ENCODE assay signal across 8 cellular contexts in the genomic region with DNA sequence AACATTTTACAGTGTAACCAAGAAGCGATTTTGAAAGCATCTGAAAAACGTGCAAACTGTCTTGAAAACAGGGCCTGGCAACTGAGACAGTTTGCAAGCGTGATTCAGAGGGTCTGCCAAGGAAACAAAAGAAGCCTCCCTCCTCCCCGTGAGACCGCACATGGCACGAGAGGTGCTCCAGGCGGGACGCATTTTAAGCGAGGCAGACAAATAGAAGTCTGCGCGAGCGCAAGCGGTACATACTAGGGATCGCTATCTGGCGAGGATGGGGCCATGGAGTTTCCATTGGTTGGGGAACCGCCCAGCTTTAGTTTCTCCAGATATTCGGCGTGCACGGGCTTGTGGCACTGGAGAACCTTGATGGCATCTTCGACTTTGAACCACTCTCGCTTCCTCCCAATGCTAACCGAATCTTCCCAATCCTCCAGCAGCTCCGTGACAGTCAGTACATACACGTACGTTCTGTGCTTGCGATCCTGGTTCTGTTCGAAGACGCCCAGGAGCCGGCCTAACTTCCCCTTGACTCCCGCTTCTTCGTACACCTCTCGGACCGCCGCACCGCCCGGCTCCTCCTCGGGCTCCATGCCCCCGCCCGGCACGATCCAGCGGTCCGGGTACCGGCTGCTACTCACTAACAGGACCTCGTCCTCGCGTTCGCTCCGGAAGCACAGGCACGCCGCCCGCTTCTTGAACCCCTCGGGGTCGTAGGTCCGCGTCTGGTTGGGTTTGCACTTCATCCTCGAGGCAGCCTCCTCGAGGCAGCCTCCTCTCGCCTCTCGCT. TPM values are rescaled to one million over a fixed set of nuclear protein-coding genes. Genes with fewer than 3 reads are reported as not detected.
DNase-seq lines count a peak whose midpoint lies in the region; ATAC-seq and TF ChIP-seq lines count a peak whose summit lies in the region.
"Not testable (repeated sequence)": the region's sequence is repeated elsewhere in the genome, so short reads cannot be mapped to it uniquely, and the experiment has no call there.

No MANE protein-coding gene starts in this region.

- H3K27me3 Mint-ChIP-seq in activated naive CD8-positive, alpha-beta T cell: not testable (repeated sequence)

- H3K36me3 Mint-ChIP-seq in activated naive CD8-positive, alpha-beta T cell: not testable (repeated sequence)

- TF ChIP-seq POLR2A in uterus (IDR thresholded peaks at IDR 0.05): not testable (repeated sequence)

- not testable (repeated sequence) for TF ChIP-seq CTCF in epithelial cell of proximal tubule (conservative IDR thresholded peaks at IDR 0.05; ENCODE audit: low read depth, low read length); uterus (IDR thresholded peaks at IDR 0.05)

- peak; percentile 10 for DNase-seq in GM03348 (ENCODE audit: low spot score)
- DNase-seq in SK-MEL-5 (ENCODE audit: low read depth, low spot score): peak; percentile 1
- DNase-seq in epithelial cell of proximal tubule (ENCODE audit: low read depth); uterus: not testable (repeated sequence)
- DNase-seq in left kidney (ENCODE audit: low read depth, low spot score): peak; percentile 56

- peak overlapping the region; percentile 66 for H3K27ac Mint-ChIP-seq in activated naive CD8-positive, alpha-beta T cell

- H3K4me1 ChIP-seq in rectal smooth muscle tissue (ENCODE audit: control insufficient read depth, insufficient read depth, low read length); uterus: not testable (repeated sequence)

- intact Hi-C loops in uterus (cut with DNase I; ENCODE audit: low total_unique reads): not testable (repeated sequence)

- peak overlapping the region; percentile 82 for H3K4me3 Mint-ChIP-seq in activated naive CD8-positive, alpha-beta T cell

- peaks cover 16% of the 10 kb centered on the region for H3K4me1 Mint-ChIP-seq in activated naive CD8-positive, alpha-beta T cell (ENCODE audit: low read depth)

- H3K9ac ChIP-seq in rectal smooth muscle tissue (ENCODE audit: low read length): not testable (repeated sequence)

- not testable (repeated sequence) for H3K9me3 ChIP-seq in uterus

- not testable (repeated sequence) for H3K36me3 ChIP-seq in rectal smooth muscle tissue (ENCODE audit: control insufficient read depth, insufficient read depth, low read length); uterus

- in situ Hi-C loops in SK-MEL-5 (cut with HindIII; ENCODE audit: low pct_unique_long_range_greater_than_20kb, low sequenced_read_pairs): not testable (repeated sequence)

- H3K4me3 ChIP-seq in epithelial cell of proximal tubule (ENCODE audit: low read depth, low read length): peak overlapping the region; percentile 48
- H3K4me3 ChIP-seq in rectal smooth muscle tissue (ENCODE audit: low read length): peak overlapping the region; percentile 49
- H3K4me3 ChIP-seq in uterus: peak overlapping the region; percentile 30 to 62

- ATAC-seq in HG03025 (IDR thresholded peaks at IDR 0.05; ENCODE audit: low FRiP score, unreplicated experiment): peak; percentile 23

- not testable (repeated sequence) for H3K9me3 Mint-ChIP-seq in activated naive CD8-positive, alpha-beta T cell (ENCODE audit: low read depth)

- not testable (repeated sequence) for H3K27me3 ChIP-seq in rectal smooth muscle tissue (ENCODE audit: control insufficient read depth, insufficient read depth, low read length); uterus

- H3K27ac ChIP-seq in rectal smooth muscle tissue (ENCODE audit: low read depth, low read length): peak overlapping the region; percentile 24
- H3K27ac ChIP-seq in uterus: peak overlapping the region in 1 of 2 donors; percentile 62

RNA-seq across cellular contexts. Expression of gene NUDT11, which starts 0.5 kb away (rescaled TPM):
- total RNA-seq in SK-MEL-5 (2014; rRNA removed; shearing (Covaris generic)): 9.3 and 9.6 TPM in 2 replicates
- 7.3 and 9.8 TPM in 2 replicates for polyA plus RNA-seq in SK-MEL-5 (2015; cell fraction: cytosol; rRNA removed)
- polyA plus RNA-seq in SK-MEL-5 (2015; cell fraction: nucleus; rRNA removed): 0.81 and 3.1 TPM in 2 replicates
- total RNA-seq in epithelial cell of proximal tubule: 5.5 and 11.9 TPM in 2 replicates
- 10 to 100 TPM in 2 of 4 donors, 1 to 10 TPM in 2; 1.8 to 21.1 (median 7.8) TPM for total RNA-seq in uterus
